ENCODE assay signal across 16 cellular contexts in genomic region chrX:105313596-105313995, GRCh38.
DNase-seq lines count a peak whose midpoint lies in the region; ATAC-seq, FAIRE-seq and TF ChIP-seq lines count a peak whose summit lies in the region.
"Had no signal": no experiment of that assay in that cellular context is flagged by ENCODE, and none has a peak within 500 bp of the region (broad histone marks: within the 10 kb centered on the region; RNA-seq: fewer than 3 reads in every experiment).

No MANE protein-coding gene starts in this region.

- H3K4me3 ChIP-seq in RWPE2 (ENCODE audit: severe bottlenecking) (peak overlapping the region; percentile 25), epithelial cell of esophagus (ENCODE audit: low read length) (no peak overlapping the region), keratinocyte (ENCODE audit: control insufficient read depth in 2 of 3, extremely low read depth in 1 of 3, insufficient read depth in 2 of 3, low read depth in 1 of 3, low read length in 3 of 3) (peak overlapping the region; percentile 8 to 43 (median 40))
- H3K4me3 ChIP-seq: K562 had no signal

- FAIRE-seq in keratinocyte (lab: Jason Lieb, UNC) = no peak
- FAIRE-seq: K562 had no signal

- H3K27ac ChIP-seq in RWPE2 (ENCODE audit: poor library complexity, severe bottlenecking) = peak overlapping the region; percentile 88
- peak overlapping the region; percentile 76 for H3K27ac ChIP-seq in keratinocyte (ENCODE audit: control insufficient read depth, insufficient read depth, low read length)

- H3K9ac ChIP-seq in keratinocyte (ENCODE audit: control insufficient read depth, extremely low read depth, insufficient read depth, low read length) = peak overlapping the region; percentile 51

- dilution Hi-C loops in keratinocyte (cut with MboI; ENCODE audit: extremely low pct_ligation_motif_present, low sequenced_read_pairs) = no loop called here

- no peaks in the 10 kb centered on the region for H3K9me1 ChIP-seq in keratinocyte (ENCODE audit: control insufficient read depth, extremely low read depth, insufficient read depth, low read length)

- no peak overlapping the region for H2AFZ ChIP-seq in keratinocyte (ENCODE audit: control insufficient read depth, low read length)

- 0 out of 3 replicates have a peak, but pooled peaks have one; percentile 24 for ATAC-seq in RWPE2 (ENCODE audit: low read depth)
- ATAC-seq: K562 had no signal

- H3K4me1 ChIP-seq in RWPE2 (ENCODE audit: insufficient read depth, poor library complexity, severe bottlenecking) (peaks cover 19% of the 10 kb centered on the region), keratinocyte (ENCODE audit: control insufficient read depth, extremely low read depth, insufficient read depth, low read length) (peaks cover 12% of the 10 kb centered on the region)

- H3K79me2 ChIP-seq in keratinocyte (ENCODE audit: control insufficient read depth, insufficient read depth, low read length) = peaks cover 1% of the 10 kb centered on the region

- peak; percentile 44 for DNase-seq in HCEC 1CT
- DNase-seq in RWPE2 (ENCODE audit: low spot score) = no peak
- peak; percentile 4 for DNase-seq in epithelial cell of esophagus (ENCODE audit: low read depth)
- DNase-seq in keratinocyte (ENCODE audit: low read depth, low spot score) = no peak
- no peak for DNase-seq in activated effector memory CD4-positive, alpha-beta T cell treated with Interleukin-2 at 50 U/mL for 16 hours
- DNase-seq in NCI-H187 (lab: John Stamatoyannopoulos, UW) = no peak
- no peak for DNase-seq in HPDE6-E6E7 (ENCODE audit: extremely low spot score)
- DNase-seq: C1 segment of cervical spinal cord; CD8-positive, alpha-beta memory T cell; DMS53; NCI-H1105; NCI-H510A; NCI-H748 treated with DMSO at 0.1 percent for 48 hours; NK-92 treated with Interleukin-12 subunit alpha and Interleukin-12 subunit beta, amount 100 ng/mL, for 24 hours; SIG-M5 had no signal

- H3K4me2 ChIP-seq in keratinocyte (ENCODE audit: control insufficient read depth, extremely low read depth, insufficient read depth, low read depth, low read length) = peak overlapping the region; percentile 61

- H3K9me3 ChIP-seq in RWPE2 (ENCODE audit: severe bottlenecking) (no peaks in the 10 kb centered on the region), keratinocyte (ENCODE audit: control insufficient read depth, low read depth, low read length) (no peaks in the 10 kb centered on the region)

- H4K20me1 ChIP-seq in keratinocyte (ENCODE audit: control insufficient read depth, extremely low read depth, insufficient read depth, low read length) = no peaks in the 10 kb centered on the region

- no peaks in the 10 kb centered on the region for H3K27me3 ChIP-seq in RWPE2 (ENCODE audit: insufficient read depth, poor library complexity, severe bottlenecking)
- H3K27me3 ChIP-seq in keratinocyte (ENCODE audit: control insufficient read depth, extremely low read depth, insufficient read depth, low read length) = no peaks in the 10 kb centered on the region

- H3K36me3 ChIP-seq in RWPE2 (ENCODE audit: low read depth) = no peaks in the 10 kb centered on the region
- no peaks in the 10 kb centered on the region for H3K36me3 ChIP-seq in keratinocyte (ENCODE audit: control insufficient read depth in 2 of 2, extremely low read depth in 1 of 2, insufficient read depth in 2 of 2, low read length in 2 of 2)

- TF ChIP-seq CTCF in RWPE2 (IDR thresholded peaks at IDR 0.05; ENCODE audit: poor library complexity, severe bottlenecking) (no peak), epithelial cell of esophagus (IDR thresholded peaks at IDR 0.05; ENCODE audit: insufficient read depth, low read depth, low read length, missing control alignments) (no peak), keratinocyte (optimal IDR thresholded peaks at IDR 0.05 in 1 of 3, IDR thresholded peaks at IDR 0.05 in 1 of 3, conservative IDR thresholded peaks at IDR 0.05 in 1 of 3; ENCODE audit: extremely low read depth in 1 of 3, insufficient read depth in 2 of 3, low read length in 3 of 3) (no peak)

Comparison
In these comparisons a context has a peak if more than half of its experiments do, and no peak if none do; other contexts are left out.
1. DNase-seq: peak in HCEC 1CT (single experiment) and epithelial cell of esophagus (single experiment); none in RWPE2 (single experiment), keratinocyte (single experiment), activated effector memory CD4-positive, alpha-beta T cell treated with Interleukin-2 at 50 U/mL for 16 hours (single experiment), NCI-H187 (0 of 2) and HPDE6-E6E7 (single experiment).